8 cellular contexts compared by ENCODE assay signal in the genomic region with DNA sequence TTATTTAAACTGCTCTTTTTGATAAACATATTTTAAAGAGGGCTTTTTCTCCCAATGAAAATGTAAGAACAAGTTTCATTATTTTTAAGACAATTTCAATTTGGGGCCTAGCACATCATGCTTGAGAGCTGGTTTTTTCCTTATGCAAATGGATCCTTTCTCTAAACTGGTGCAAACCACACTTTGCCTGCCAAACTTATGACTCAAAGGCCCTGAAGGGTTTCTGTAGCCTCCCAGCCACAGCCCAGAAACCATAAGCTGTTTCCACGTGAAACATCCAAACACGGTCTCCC. TPM values are rescaled to one million over a fixed set of nuclear protein-coding genes. Genes with fewer than 3 reads are reported as not detected.
DNase-seq lines count a peak whose midpoint lies in the region; ATAC-seq and TF ChIP-seq lines count a peak whose summit lies in the region.

No MANE protein-coding gene starts in this region.

- DNase-seq in HFFc6 (no peak), WTC11 (ENCODE audit: low spot score) (no peak), glutamatergic neuron (no peak), HuH-7.5 (ENCODE audit: low spot score) (no peak), cerebellar cortex (ENCODE audit: low spot score) (no peak)
- no peak for DNase-seq in stimulated activated effector memory CD8-positive, alpha-beta T cell treated with anti-CD3 and anti-CD28 coated beads, Interleukin-12 subunit alpha, Interleukin-12 subunit beta, amount 100 ng/mL, for 72 hours (ENCODE audit: low spot score in 2 of 2)
- DNase-seq in activated CD4-positive, alpha-beta T cell treated with anti-CD3 and anti-CD28 coated beads for 1 hour, result no peak

- peaks cover 3% of the 10 kb centered on the region; the same call in 1 of the 2 replicates for H3K27me3 Mint-ChIP-seq in HFFc6 (ENCODE audit: insufficient read depth)
- H3K27me3 Mint-ChIP-seq in WTC11 (ENCODE audit: low read depth), result peaks cover 61% of the 10 kb centered on the region
- peaks cover 1% of the 10 kb centered on the region for H3K27me3 Mint-ChIP-seq in glutamatergic neuron (ENCODE audit: unreplicated experiment)

- no peaks in the 10 kb centered on the region for H3K9me3 Mint-ChIP-seq in HFFc6
- no peaks in the 10 kb centered on the region for H3K9me3 Mint-ChIP-seq in WTC11
- H3K9me3 Mint-ChIP-seq in glutamatergic neuron (ENCODE audit: unreplicated experiment), result peaks cover 2% of the 10 kb centered on the region
- no peaks in the 10 kb centered on the region for H3K9me3 Mint-ChIP-seq in stimulated activated effector memory CD8-positive, alpha-beta T cell treated with anti-CD3 and anti-CD28 coated beads, Interleukin-12 subunit alpha, Interleukin-12 subunit beta, amount 100 ng/mL, for 72 hours

- peak overlapping the region; percentile 95 for H3K27ac Mint-ChIP-seq in HFFc6
- no peak overlapping the region for H3K27ac Mint-ChIP-seq in WTC11
- peak overlapping the region; percentile 66 for H3K27ac Mint-ChIP-seq in glutamatergic neuron (ENCODE audit: unreplicated experiment)
- peak overlapping the region; percentile 95 for H3K27ac Mint-ChIP-seq in stimulated activated effector memory CD8-positive, alpha-beta T cell treated with anti-CD3 and anti-CD28 coated beads, Interleukin-12 subunit alpha, Interleukin-12 subunit beta, amount 100 ng/mL, for 72 hours

- H3K36me3 Mint-ChIP-seq in HFFc6 (ENCODE audit: low read depth) (no peaks in the 10 kb centered on the region), WTC11 (no peaks in the 10 kb centered on the region), glutamatergic neuron (ENCODE audit: unreplicated experiment) (no peaks in the 10 kb centered on the region)
- peaks cover 6% of the 10 kb centered on the region for H3K36me3 Mint-ChIP-seq in stimulated activated effector memory CD8-positive, alpha-beta T cell treated with anti-CD3 and anti-CD28 coated beads, Interleukin-12 subunit alpha, Interleukin-12 subunit beta, amount 100 ng/mL, for 72 hours

- ATAC-seq in WTC11 (no peak), GM19035 (IDR thresholded peaks at IDR 0.05; ENCODE audit: unreplicated experiment) (no peak)
- ATAC-seq in stimulated activated effector memory CD8-positive, alpha-beta T cell treated with anti-CD3 and anti-CD28 coated beads, Interleukin-12 subunit alpha, Interleukin-12 subunit beta, amount 100 ng/mL, for 72 hours, result no peak

- H3K4me1 Mint-ChIP-seq in HFFc6 (ENCODE audit: low read depth), result peaks cover 34% of the 10 kb centered on the region
- peaks cover 7% of the 10 kb centered on the region for H3K4me1 Mint-ChIP-seq in WTC11
- peaks cover 7% of the 10 kb centered on the region for H3K4me1 Mint-ChIP-seq in glutamatergic neuron (ENCODE audit: low read depth, unreplicated experiment)
- H3K4me1 Mint-ChIP-seq in stimulated activated effector memory CD8-positive, alpha-beta T cell treated with anti-CD3 and anti-CD28 coated beads, Interleukin-12 subunit alpha, Interleukin-12 subunit beta, amount 100 ng/mL, for 72 hours, result peaks cover 20% of the 10 kb centered on the region

- CTCF ChIA-PET in WTC11 (lab: Charles Lee), result interaction anchor here (0.7 to 1.5 kb wide), 2 partner anchors 54 to 131 kb away, joined by 3 read pairs; no protein-coding TSS in a partner anchor

- H3K4me3 Mint-ChIP-seq in HFFc6 (peak overlapping the region; percentile 71), WTC11 (peak overlapping the region; percentile 56), glutamatergic neuron (ENCODE audit: unreplicated experiment) (peak overlapping the region; percentile 42)
- H3K4me3 Mint-ChIP-seq in stimulated activated effector memory CD8-positive, alpha-beta T cell treated with anti-CD3 and anti-CD28 coated beads, Interleukin-12 subunit alpha, Interleukin-12 subunit beta, amount 100 ng/mL, for 72 hours, result peak overlapping the region; percentile 89

- POLR2A ChIA-PET in WTC11 (lab: Charles Lee), result interaction anchor here (1.0 to 1.1 kb wide), 3 partner anchors 73 to 212 kb away, joined by 3 to 4 read pairs (median 3); a partner anchor contains a TSS

- TF ChIP-seq CTCF in HFFc6 (IDR thresholded peaks at IDR 0.05) (no peak), WTC11 (IDR thresholded peaks at IDR 0.05) (no peak), glutamatergic neuron (IDR thresholded peaks at IDR 0.05; ENCODE audit: partially characterized antibody, unreplicated experiment) (peak; percentile 24)

TF ChIP-seq in WTC11, 78 proteins besides CTCF, POLR2A, EP300 and RAD21 (continues in another document):
- no peak for TF ChIP-seq JAZF1 (CRISPR knock-in tag; IDR thresholded peaks at IDR 0.05)
- TF ChIP-seq, protein P1, sequence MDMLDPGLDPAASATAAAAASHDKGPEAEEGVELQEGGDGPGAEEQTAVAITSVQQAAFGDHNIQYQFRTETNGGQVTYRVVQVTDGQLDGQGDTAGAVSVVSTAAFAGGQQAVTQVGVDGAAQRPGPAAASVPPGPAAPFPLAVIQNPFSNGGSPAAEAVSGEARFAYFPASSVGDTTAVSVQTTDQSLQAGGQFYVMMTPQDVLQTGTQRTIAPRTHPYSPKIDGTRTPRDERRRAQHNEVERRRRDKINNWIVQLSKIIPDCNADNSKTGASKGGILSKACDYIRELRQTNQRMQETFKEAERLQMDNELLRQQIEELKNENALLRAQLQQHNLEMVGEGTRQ (CRISPR knock-in tag; IDR thresholded peaks at IDR 0.05), result no peak
- no peak for TF ChIP-seq NR3C1 (CRISPR knock-in tag; conservative IDR thresholded peaks at IDR 0.05; ENCODE audit: low read depth)
- TF ChIP-seq, protein P2, sequence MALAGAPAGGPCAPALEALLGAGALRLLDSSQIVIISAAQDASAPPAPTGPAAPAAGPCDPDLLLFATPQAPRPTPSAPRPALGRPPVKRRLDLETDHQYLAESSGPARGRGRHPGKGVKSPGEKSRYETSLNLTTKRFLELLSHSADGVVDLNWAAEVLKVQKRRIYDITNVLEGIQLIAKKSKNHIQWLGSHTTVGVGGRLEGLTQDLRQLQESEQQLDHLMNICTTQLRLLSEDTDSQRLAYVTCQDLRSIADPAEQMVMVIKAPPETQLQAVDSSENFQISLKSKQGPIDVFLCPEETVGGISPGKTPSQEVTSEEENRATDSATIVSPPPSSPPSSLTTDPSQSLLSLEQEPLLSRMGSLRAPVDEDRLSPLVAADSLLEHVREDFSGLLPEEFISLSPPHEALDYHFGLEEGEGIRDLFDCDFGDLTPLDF (CRISPR knock-in tag; IDR thresholded peaks at IDR 0.05), result no peak
- TF ChIP-seq, protein P3, sequence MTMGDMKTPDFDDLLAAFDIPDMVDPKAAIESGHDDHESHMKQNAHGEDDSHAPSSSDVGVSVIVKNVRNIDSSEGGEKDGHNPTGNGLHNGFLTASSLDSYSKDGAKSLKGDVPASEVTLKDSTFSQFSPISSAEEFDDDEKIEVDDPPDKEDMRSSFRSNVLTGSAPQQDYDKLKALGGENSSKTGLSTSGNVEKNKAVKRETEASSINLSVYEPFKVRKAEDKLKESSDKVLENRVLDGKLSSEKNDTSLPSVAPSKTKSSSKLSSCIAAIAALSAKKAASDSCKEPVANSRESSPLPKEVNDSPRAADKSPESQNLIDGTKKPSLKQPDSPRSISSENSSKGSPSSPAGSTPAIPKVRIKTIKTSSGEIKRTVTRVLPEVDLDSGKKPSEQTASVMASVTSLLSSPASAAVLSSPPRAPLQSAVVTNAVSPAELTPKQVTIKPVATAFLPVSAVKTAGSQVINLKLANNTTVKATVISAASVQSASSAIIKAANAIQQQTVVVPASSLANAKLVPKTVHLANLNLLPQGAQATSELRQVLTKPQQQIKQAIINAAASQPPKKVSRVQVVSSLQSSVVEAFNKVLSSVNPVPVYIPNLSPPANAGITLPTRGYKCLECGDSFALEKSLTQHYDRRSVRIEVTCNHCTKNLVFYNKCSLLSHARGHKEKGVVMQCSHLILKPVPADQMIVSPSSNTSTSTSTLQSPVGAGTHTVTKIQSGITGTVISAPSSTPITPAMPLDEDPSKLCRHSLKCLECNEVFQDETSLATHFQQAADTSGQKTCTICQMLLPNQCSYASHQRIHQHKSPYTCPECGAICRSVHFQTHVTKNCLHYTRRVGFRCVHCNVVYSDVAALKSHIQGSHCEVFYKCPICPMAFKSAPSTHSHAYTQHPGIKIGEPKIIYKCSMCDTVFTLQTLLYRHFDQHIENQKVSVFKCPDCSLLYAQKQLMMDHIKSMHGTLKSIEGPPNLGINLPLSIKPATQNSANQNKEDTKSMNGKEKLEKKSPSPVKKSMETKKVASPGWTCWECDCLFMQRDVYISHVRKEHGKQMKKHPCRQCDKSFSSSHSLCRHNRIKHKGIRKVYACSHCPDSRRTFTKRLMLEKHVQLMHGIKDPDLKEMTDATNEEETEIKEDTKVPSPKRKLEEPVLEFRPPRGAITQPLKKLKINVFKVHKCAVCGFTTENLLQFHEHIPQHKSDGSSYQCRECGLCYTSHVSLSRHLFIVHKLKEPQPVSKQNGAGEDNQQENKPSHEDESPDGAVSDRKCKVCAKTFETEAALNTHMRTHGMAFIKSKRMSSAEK (CRISPR knock-in tag; IDR thresholded peaks at IDR 0.05; ENCODE audit: borderline replicate concordance), result no peak
- no peak for TF ChIP-seq ZBTB21 (CRISPR knock-in tag; IDR thresholded peaks at IDR 0.05; ENCODE audit: borderline replicate concordance)
- no peak for TF ChIP-seq ZNF671 (CRISPR knock-in tag; IDR thresholded peaks at IDR 0.05)
- TF ChIP-seq ZNF317 (CRISPR knock-in tag; IDR thresholded peaks at IDR 0.05; ENCODE audit: borderline replicate concordance, low read depth), result no peak
- TF ChIP-seq OVOL2 (CRISPR knock-in tag; IDR thresholded peaks at IDR 0.05; ENCODE audit: borderline replicate concordance), result no peak
- TF ChIP-seq, protein P4, sequence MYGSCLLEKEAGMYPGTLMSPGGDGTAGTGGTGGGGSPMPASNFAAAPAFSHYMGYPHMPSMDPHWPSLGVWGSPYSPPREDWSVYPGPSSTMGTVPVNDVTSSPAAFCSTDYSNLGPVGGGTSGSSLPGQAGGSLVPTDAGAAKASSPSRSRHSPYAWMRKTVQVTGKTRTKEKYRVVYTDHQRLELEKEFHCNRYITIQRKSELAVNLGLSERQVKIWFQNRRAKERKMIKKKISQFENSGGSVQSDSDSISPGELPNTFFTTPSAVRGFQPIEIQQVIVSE (CRISPR knock-in tag; IDR thresholded peaks at IDR 0.05; ENCODE audit: borderline replicate concordance), result no peak

RNA-seq across cellular contexts. Expression of a gene that starts 0.5 kb away (rescaled TPM):
- 10 to 100 TPM in 2 of 6 experiments, 1 to 10 TPM in 4; 7.0 to 10.9 (median 9.2) TPM for total RNA-seq in HFFc6 (2021; fragmentation: NEBNext Ultra II Directional; extraction: Animal tissue kit (Norgen Biotek cat#: 25700))
- total RNA-seq in WTC11 (2021) (10.6 to 12.1 TPM (median 11.8 TPM) in 3 replicates), glutamatergic neuron (ENCODE audit: unreplicated experiment) (25.4 TPM)
